Comparison of ENCODE assay signal across 26 cellular contexts in the genomic region with DNA sequence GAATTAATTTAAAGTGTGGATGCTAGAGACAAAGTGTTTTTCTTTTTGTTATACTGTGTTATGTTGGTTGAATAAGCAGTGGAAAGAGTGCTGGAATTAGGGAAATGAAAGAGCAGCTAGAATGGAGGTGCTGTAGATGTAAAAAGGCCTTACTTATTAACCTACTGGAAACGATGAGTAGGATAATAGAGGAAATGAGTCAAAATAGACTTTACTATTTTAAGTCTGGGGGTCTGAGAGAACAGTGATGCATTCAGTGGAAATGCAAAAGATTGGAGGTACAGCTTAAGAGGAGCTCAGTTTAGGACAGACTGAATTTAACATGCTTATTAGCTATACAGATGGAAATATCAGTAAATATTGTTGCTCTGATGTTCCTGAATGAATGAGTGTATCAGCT.
DNase-seq lines count a peak whose midpoint lies in the region; ATAC-seq and TF ChIP-seq lines count a peak whose summit lies in the region.
"Had no signal": no experiment of that assay in that cellular context is flagged by ENCODE, and none has a peak within 500 bp of the region (broad histone marks: within the 10 kb centered on the region; RNA-seq: fewer than 3 reads in every experiment).

No MANE protein-coding gene starts in this region.

- CTCF ChIA-PET in PC-3 (lab: Charles Lee): interaction anchor here (0.8 kb wide), 1 partner anchor 316 kb away, joined by 3 read pairs; no protein-coding TSS in a partner anchor
- CTCF ChIA-PET in CD8-positive, alpha-beta memory T cell (lab: Charles Lee): no interaction called here

- H3K23ac ChIP-seq in H9 (ENCODE audit: insufficient read length, low read depth, low read length): no peak overlapping the region

- no peak overlapping the region for H3K4ac ChIP-seq in H9 (ENCODE audit: low read depth, low read length)

- H3K4me1 ChIP-seq in PC-3 (ENCODE audit: insufficient read depth, low read length) (peaks cover 21% of the 10 kb centered on the region), H9 (ENCODE audit: insufficient read depth, low read length) (no peaks in the 10 kb centered on the region)
- H3K4me1 ChIP-seq in CD8-positive, alpha-beta memory T cell (ENCODE audit: insufficient read depth, low read length): no peaks in the 10 kb centered on the region
- H3K4me1 ChIP-seq: transverse colon had no signal

- no peak overlapping the region for H4K5ac ChIP-seq in H9 (ENCODE audit: insufficient read length, low read depth, low read length)

- no peak overlapping the region for H3K27ac Mint-ChIP-seq in CD8-positive, alpha-beta memory T cell
- no peak overlapping the region for H3K27ac Mint-ChIP-seq in H9
- H3K27ac Mint-ChIP-seq: activated B cell treated with CpG ODN at 0.5 μM for 24 hours; activated CD8-positive, alpha-beta T cell treated with anti-CD3 and anti-CD28 coated beads for 36 hours; activated naive CD4-positive, alpha-beta T cell treated with anti-CD3 and anti-CD28 coated beads for 36 hours; nephron progenitor cell; progenitor cell of endocrine pancreas; T-helper 17 cell had no signal

- no TSS peak for BruUV-seq in PC-3 (replicated peaks; lab: Mats Ljungman, UMichigan)

- no peak overlapping the region for H2BK120ac ChIP-seq in H9 (ENCODE audit: low read depth, low read length, poor library complexity, severe bottlenecking)

- H3K27ac ChIP-seq in PC-3 (ENCODE audit: low read length) (peak overlapping the region; percentile 35), H9 (ENCODE audit: insufficient read length, low read depth, low read length) (no peak overlapping the region)
- no peak overlapping the region for H3K27ac ChIP-seq in CD8-positive, alpha-beta memory T cell (ENCODE audit: low read depth, low read length)
- H3K27ac ChIP-seq: transverse colon had no signal

- no peak overlapping the region for H2AK5ac ChIP-seq in H9 (ENCODE audit: insufficient read length, low read length)

- peak; percentile 82 for ATAC-seq in HG03159 (IDR thresholded peaks at IDR 0.05; ENCODE audit: unreplicated experiment)
- peak; percentile 23; the same call in 1 of the 2 replicates for ATAC-seq in PC-3
- no peak for ATAC-seq in GM19328 (IDR thresholded peaks at IDR 0.05; ENCODE audit: unreplicated experiment)
- no peak for ATAC-seq in HG03039 (IDR thresholded peaks at IDR 0.05; ENCODE audit: unreplicated experiment)
- ATAC-seq: activated CD8-positive, alpha-beta T cell treated with anti-CD3 and anti-CD28 coated beads for 36 hours; K562; stimulated activated naive CD8-positive, alpha-beta T cell treated with anti-CD3 and anti-CD28 coated beads, Interleukin-15, Interleukin-2, amounts not matched to agents 100 U/mL and 50 U/mL, for 24 hours; T-helper 17 cell had no signal

- no peak overlapping the region for H3K56ac ChIP-seq in H9 (ENCODE audit: insufficient read length, low read depth, low read length)

- DNase-seq in SIG-M5 treated with dmso at 0.1 percent for 504 hours (lab: John Stamatoyannopoulos, UW; ENCODE audit: unreplicated experiment) (peak; percentile 20), SIG-M5 (lab: John Stamatoyannopoulos, UW) (no peak), PC-3 (peak; percentile 36), H9 (no peak)
- no peak for DNase-seq in CD8-positive, alpha-beta memory T cell
- DNase-seq: 8988T; activated B cell treated with CpG ODN at 0.5 μM for 24 hours; activated CD8-positive, alpha-beta T cell treated with anti-CD3 and anti-CD28 coated beads for 36 hours; activated naive CD4-positive, alpha-beta T cell treated with anti-CD3 and anti-CD28 coated beads for 36 hours; activated T-cell treated with anti-CD3 and anti-CD28 coated beads, Interleukin-2, amount 50 U/mL, for 1 hour; anterior cingulate cortex; effector CD8-positive, alpha-beta T cell; NCI-H1092; NCI-H2029 treated with DMSO at 0.1 percent for 48 hours; NCI-H524; nephron progenitor cell; Right ventricle myocardium superior; stimulated activated naive CD8-positive, alpha-beta T cell treated with anti-CD3 and anti-CD28 coated beads, Interleukin-15, Interleukin-2, amounts not matched to agents 100 U/mL and 50 U/mL, for 24 hours; T-helper 17 cell; transverse colon had no signal

- no peak overlapping the region for H3K4me2 ChIP-seq in PC-3 (ENCODE audit: low read length)
- H3K4me2 ChIP-seq in H9 (ENCODE audit: insufficient read depth, insufficient read length, low read length): no peak overlapping the region

- H2BK20ac ChIP-seq in H9 (ENCODE audit: low read depth, low read length, poor library complexity, severe bottlenecking): no peak overlapping the region

- H3K4me3 ChIP-seq in PC-3 (ENCODE audit: low read length): no peak overlapping the region
- H3K4me3 ChIP-seq in CD8-positive, alpha-beta memory T cell (ENCODE audit: low read length): no peak overlapping the region
- H3K4me3 ChIP-seq: K562, transverse colon had no signal

- no peaks in the 10 kb centered on the region for H3K9me2 ChIP-seq in PC-3 (replicated peaks; ENCODE audit: low read length)

- H3K9me3 ChIP-seq in PC-3 (ENCODE audit: low read length): no peaks in the 10 kb centered on the region
- no peaks in the 10 kb centered on the region for H3K9me3 ChIP-seq in CD8-positive, alpha-beta memory T cell (ENCODE audit: low read length)
- no peaks in the 10 kb centered on the region for H3K9me3 ChIP-seq in H9 (ENCODE audit: control insufficient read depth, low read depth, low read length)
- H3K9me3 ChIP-seq: transverse colon had no signal

- POLR2A ChIA-PET in PC-3 (lab: Charles Lee; ENCODE audit: unreplicated experiment): interaction anchor here (0.6 kb wide), 1 partner anchor 175 kb away, joined by 12 read pairs; no protein-coding TSS in a partner anchor
- POLR2A ChIA-PET in CD8-positive, alpha-beta memory T cell (lab: Charles Lee): no interaction called here

- no peak overlapping the region for H3K14ac ChIP-seq in H9 (ENCODE audit: insufficient read depth, low read length)

- no peaks in the 10 kb centered on the region for H3K79me1 ChIP-seq in H9 (ENCODE audit: insufficient read depth, low read depth, low read length, poor library complexity, severe bottlenecking)

- no peak overlapping the region for H3K18ac ChIP-seq in H9 (ENCODE audit: insufficient read length, low read depth, low read length)

- H3K27me3 Mint-ChIP-seq in CD8-positive, alpha-beta memory T cell: no peaks in the 10 kb centered on the region
- H3K27me3 Mint-ChIP-seq in H9 (ENCODE audit: low read depth): no peaks in the 10 kb centered on the region
- H3K27me3 Mint-ChIP-seq: activated B cell treated with CpG ODN at 0.5 μM for 24 hours; activated CD8-positive, alpha-beta T cell treated with anti-CD3 and anti-CD28 coated beads for 36 hours; central memory CD8-positive, alpha-beta T cell; progenitor cell of endocrine pancreas; T-helper 17 cell had no signal

- H3T11ph ChIP-seq in H9 (ENCODE audit: low read length): no peak overlapping the region

- H3K79me2 ChIP-seq in PC-3 (ENCODE audit: low read length): no peaks in the 10 kb centered on the region
- H3K79me2 ChIP-seq in H9 (ENCODE audit: insufficient read depth, low read length): no peaks in the 10 kb centered on the region

- H3F3A ChIP-seq in PC-3 (ENCODE audit: low read length, unreplicated experiment): no peaks in the 10 kb centered on the region

- H3K9me3 Mint-ChIP-seq in CD8-positive, alpha-beta memory T cell: peaks cover 3 to 39% (median 7%) of the 10 kb centered on the region in 5 donors
- peaks cover 0 to 7% of the 10 kb centered on the region in 2 experiments; a peak in 3 of 5 replicates for H3K9me3 Mint-ChIP-seq in H9

- no peaks in the 10 kb centered on the region for H3K27me3 ChIP-seq in PC-3 (ENCODE audit: low read length)
- H3K27me3 ChIP-seq in CD8-positive, alpha-beta memory T cell (ENCODE audit: insufficient read depth, low read length, poor library complexity, severe bottlenecking): no peaks in the 10 kb centered on the region
- H3K27me3 ChIP-seq in H9 (ENCODE audit: insufficient read depth, low read length): no peaks in the 10 kb centered on the region
- H3K27me3 ChIP-seq: transverse colon had no signal

- no peaks in the 10 kb centered on the region for H3K4me1 Mint-ChIP-seq in CD8-positive, alpha-beta memory T cell
- H3K4me1 Mint-ChIP-seq in H9: no peaks in the 10 kb centered on the region
- H3K4me1 Mint-ChIP-seq: activated B cell treated with CpG ODN at 0.5 μM for 24 hours; central memory CD8-positive, alpha-beta T cell; T-helper 17 cell had no signal

- no peak overlapping the region for H2BK5ac ChIP-seq in H9 (ENCODE audit: insufficient read length, low read length)

- H2BK12ac ChIP-seq in H9 (ENCODE audit: insufficient read length, low read depth, low read length): no peak overlapping the region

- H2BK15ac ChIP-seq in H9 (ENCODE audit: low read depth, low read length): no peak overlapping the region

- H3K4me3 Mint-ChIP-seq in CD8-positive, alpha-beta memory T cell: no peak overlapping the region
- no peak overlapping the region for H3K4me3 Mint-ChIP-seq in H9
- H3K4me3 Mint-ChIP-seq: activated B cell treated with CpG ODN at 0.5 μM for 24 hours; activated CD8-positive, alpha-beta T cell treated with anti-CD3 and anti-CD28 coated beads for 36 hours; activated naive CD4-positive, alpha-beta T cell treated with anti-CD3 and anti-CD28 coated beads for 36 hours; central memory CD8-positive, alpha-beta T cell; nephron progenitor cell; T-helper 17 cell had no signal

- H3K9ac ChIP-seq in PC-3 (ENCODE audit: low read length) (no peak overlapping the region), H9 (ENCODE audit: extremely low read depth, insufficient read length, low read length) (no peak overlapping the region)

- no peaks in the 10 kb centered on the region for H3K36me3 ChIP-seq in PC-3 (ENCODE audit: low read depth, low read length)
- H3K36me3 ChIP-seq in CD8-positive, alpha-beta memory T cell (ENCODE audit: insufficient read depth, low read length): no peaks in the 10 kb centered on the region
- H3K36me3 ChIP-seq: transverse colon had no signal

- no CpG with 5 or more reads among the region's 1 CpG for WGBS in H9 (ENCODE audit: extremely low coverage, insufficient read length, low lambda C conversion rate)

- no peak overlapping the region for H4K91ac ChIP-seq in H9 (ENCODE audit: insufficient read length, low read depth, low read length)

- intact Hi-C loops in PC-3 (cut with micrococcal nuclease): no loop called here

- no peak for TF ChIP-seq CTCF in PC-3 (conservative IDR thresholded peaks at IDR 0.05; ENCODE audit: low read depth, low read length)
- no peak for TF ChIP-seq CTCF in H9 (conservative IDR thresholded peaks at IDR 0.05)

- H4K8ac ChIP-seq in H9 (replicated peaks; ENCODE audit: insufficient read length, low read depth, low read length): no peak overlapping the region

- H3K23me2 ChIP-seq in H9 (ENCODE audit: insufficient read length, low read depth, low read length, poor library complexity, severe bottlenecking): no peaks in the 10 kb centered on the region

- H3K36me3 Mint-ChIP-seq in CD8-positive, alpha-beta memory T cell: no peaks in the 10 kb centered on the region
- peaks cover 0 to 11% (median 0%) of the 10 kb centered on the region in 3 experiments; a peak in 2 of 7 replicates for H3K36me3 Mint-ChIP-seq in H9 (ENCODE audit: insufficient read depth in 1 of 3, low read depth in 3 of 3)

- H2AFZ ChIP-seq in PC-3 (ENCODE audit: low read length) (no peak overlapping the region), H9 (ENCODE audit: low read length) (no peak overlapping the region)

- H4K20me1 ChIP-seq in PC-3 (ENCODE audit: low read length) (no peaks in the 10 kb centered on the region), H9 (ENCODE audit: control insufficient read depth, insufficient read depth, insufficient read length) (no peaks in the 10 kb centered on the region)

Comparison
In these comparisons a context has a peak if more than half of its experiments do, and no peak if none do; other contexts are left out.
1. DNase-seq: peak in SIG-M5 treated with dmso at 0.1 percent for 504 hours (single experiment) and PC-3 (single experiment); none in SIG-M5 (single experiment), CD8-positive, alpha-beta memory T cell (0 of 5) and H9 (single experiment).
2. ATAC-seq: peak in HG03159 (single experiment) and PC-3 (single experiment); none in GM19328 (single experiment) and HG03039 (single experiment).